1 cellular context compared by ENCODE assay signal in the genomic region with DNA sequence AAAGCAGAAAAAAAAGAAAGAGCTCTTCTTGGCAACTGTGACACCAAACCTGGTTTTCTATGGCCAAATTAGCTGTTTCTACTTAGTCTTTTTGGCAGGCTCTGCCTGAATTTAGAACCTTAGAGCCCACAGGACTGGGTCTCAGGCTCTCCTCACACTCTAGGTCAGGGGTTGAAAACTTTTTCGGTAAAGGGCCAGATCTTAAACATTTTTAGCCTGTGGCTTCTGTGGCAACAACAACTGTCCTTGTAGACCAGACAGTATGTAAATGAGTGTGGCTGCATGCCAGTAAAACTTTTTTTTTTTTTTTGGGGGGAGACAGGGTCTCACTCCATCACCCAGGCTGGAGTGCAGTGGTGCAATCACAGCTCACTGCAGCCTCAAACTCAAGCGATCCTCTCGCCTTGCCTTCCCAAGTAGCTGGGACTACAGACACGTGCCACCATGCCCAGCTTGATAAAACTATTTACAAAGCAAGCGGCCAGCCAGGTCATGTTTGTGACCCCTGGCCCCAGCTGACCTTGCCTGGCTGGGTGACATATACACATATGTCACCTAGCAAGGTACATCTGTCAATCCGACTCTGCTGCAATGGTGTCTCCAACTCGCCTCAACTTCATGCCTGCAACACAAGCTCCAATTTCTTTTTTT.
TF ChIP-seq lines count a peak whose summit lies in the region.

No MANE protein-coding gene starts in this region.

TF ChIP-seq in HepG2, 621 proteins besides CTCF, POLR2A, EP300 and RAD21 (continued from another document and continues in another):
- TF ChIP-seq, protein P1, sequence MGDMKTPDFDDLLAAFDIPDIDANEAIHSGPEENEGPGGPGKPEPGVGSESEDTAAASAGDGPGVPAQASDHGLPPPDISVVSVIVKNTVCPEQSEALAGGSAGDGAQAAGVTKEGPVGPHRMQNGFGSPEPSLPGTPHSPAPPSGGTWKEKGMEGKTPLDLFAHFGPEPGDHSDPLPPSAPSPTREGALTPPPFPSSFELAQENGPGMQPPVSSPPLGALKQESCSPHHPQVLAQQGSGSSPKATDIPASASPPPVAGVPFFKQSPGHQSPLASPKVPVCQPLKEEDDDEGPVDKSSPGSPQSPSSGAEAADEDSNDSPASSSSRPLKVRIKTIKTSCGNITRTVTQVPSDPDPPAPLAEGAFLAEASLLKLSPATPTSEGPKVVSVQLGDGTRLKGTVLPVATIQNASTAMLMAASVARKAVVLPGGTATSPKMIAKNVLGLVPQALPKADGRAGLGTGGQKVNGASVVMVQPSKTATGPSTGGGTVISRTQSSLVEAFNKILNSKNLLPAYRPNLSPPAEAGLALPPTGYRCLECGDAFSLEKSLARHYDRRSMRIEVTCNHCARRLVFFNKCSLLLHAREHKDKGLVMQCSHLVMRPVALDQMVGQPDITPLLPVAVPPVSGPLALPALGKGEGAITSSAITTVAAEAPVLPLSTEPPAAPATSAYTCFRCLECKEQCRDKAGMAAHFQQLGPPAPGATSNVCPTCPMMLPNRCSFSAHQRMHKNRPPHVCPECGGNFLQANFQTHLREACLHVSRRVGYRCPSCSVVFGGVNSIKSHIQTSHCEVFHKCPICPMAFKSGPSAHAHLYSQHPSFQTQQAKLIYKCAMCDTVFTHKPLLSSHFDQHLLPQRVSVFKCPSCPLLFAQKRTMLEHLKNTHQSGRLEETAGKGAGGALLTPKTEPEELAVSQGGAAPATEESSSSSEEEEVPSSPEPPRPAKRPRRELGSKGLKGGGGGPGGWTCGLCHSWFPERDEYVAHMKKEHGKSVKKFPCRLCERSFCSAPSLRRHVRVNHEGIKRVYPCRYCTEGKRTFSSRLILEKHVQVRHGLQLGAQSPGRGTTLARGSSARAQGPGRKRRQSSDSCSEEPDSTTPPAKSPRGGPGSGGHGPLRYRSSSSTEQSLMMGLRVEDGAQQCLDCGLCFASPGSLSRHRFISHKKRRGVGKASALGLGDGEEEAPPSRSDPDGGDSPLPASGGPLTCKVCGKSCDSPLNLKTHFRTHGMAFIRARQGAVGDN (CRISPR knock-in tag; IDR thresholded peaks at IDR 0.05): peak; percentile 57
- TF ChIP-seq ZBTB38 (CRISPR knock-in tag; IDR thresholded peaks at IDR 0.05): no peak
- TF ChIP-seq ZNF251 (CRISPR knock-in tag; IDR thresholded peaks at IDR 0.05): no peak
- TF ChIP-seq, protein P2, sequence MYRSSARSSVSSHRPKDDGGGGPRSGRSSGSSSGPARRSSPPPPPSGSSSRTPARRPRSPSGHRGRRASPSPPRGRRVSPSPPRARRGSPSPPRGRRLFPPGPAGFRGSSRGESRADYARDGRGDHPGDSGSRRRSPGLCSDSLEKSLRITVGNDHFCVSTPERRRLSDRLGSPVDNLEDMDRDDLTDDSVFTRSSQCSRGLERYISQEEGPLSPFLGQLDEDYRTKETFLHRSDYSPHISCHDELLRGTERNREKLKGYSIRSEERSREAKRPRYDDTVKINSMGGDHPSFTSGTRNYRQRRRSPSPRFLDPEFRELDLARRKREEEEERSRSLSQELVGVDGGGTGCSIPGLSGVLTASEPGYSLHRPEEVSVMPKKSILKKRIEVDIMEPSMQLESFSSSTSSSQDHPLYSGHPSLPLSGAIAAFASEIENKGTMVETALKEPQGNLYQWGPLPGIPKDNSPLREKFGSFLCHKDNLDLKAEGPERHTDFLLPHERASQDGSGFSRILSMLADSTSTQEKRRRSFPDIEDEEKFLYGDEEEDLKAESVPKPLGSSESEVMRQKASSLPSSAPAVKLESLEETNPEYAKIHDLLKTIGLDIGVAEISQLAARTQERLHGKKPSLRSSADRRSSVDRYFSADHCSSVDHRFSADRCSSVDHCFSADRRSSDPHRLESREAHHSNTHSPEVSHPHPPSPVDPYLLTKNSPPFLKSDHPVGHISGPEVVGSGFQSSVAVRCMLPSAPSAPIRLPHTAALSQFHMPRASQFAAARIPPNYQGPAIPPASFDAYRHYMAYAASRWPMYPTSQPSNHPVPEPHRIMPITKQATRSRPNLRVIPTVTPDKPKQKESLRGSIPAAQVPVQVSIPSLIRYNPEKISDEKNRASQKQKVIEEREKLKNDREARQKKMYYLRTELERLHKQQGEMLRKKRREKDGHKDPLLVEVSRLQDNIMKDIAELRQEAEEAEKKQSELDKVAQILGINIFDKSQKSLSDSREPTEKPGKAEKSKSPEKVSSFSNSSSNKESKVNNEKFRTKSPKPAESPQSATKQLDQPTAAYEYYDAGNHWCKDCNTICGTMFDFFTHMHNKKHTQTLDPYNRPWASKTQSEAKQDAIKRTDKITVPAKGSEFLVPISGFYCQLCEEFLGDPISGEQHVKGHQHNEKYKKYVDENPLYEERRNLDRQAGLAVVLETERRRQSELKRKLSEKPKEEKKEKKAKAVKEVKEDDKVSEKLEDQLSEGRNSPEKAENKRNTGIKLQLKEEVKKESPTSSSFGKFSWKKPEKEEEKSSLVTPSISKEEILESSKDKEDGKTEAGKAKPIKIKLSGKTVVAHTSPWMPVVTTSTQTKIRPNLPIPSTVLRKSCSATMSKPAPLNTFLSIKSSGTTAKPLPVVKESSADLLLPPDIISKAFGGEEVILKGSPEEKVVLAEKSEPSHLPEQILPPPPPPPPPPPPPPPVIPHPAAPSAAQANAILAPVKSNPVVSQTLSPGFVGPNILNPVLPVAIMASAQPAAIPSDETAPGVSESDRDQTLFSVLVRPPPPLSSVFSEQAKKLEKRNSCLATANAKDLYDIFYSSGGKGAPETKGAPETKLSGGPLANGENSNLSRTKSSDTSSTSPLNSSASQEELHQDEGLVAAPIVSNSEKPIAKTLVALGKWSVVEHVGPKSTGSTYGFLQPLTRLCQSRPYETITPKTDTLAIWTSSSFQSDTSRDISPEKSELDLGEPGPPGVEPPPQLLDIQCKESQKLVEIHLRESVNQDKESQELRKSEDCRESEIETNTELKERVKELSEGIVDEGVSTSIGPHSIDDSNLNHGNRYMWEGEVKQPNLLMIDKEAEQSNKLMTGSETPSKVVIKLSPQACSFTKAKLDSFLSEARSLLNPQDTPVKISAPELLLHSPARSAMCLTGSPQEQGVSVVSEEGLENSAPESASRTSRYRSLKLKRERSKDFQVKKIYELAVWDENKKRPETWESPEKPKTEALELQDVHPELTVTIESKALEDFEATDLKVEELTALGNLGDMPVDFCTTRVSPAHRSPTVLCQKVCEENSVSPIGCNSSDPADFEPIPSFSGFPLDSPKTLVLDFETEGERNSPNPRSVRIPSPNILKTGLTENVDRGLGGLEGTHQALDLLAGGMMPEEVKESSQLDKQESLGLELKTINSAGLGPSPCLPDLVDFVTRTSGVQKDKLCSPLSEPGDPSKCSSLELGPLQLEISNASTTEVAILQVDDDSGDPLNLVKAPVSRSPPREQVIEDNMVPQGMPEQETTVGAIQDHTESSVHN (CRISPR knock-in tag; IDR thresholded peaks at IDR 0.05): no peak
- TF ChIP-seq, protein P3, sequence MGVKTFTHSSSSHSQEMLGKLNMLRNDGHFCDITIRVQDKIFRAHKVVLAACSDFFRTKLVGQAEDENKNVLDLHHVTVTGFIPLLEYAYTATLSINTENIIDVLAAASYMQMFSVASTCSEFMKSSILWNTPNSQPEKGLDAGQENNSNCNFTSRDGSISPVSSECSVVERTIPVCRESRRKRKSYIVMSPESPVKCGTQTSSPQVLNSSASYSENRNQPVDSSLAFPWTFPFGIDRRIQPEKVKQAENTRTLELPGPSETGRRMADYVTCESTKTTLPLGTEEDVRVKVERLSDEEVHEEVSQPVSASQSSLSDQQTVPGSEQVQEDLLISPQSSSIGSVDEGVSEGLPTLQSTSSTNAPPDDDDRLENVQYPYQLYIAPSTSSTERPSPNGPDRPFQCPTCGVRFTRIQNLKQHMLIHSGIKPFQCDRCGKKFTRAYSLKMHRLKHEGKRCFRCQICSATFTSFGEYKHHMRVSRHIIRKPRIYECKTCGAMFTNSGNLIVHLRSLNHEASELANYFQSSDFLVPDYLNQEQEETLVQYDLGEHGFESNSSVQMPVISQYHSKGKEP (CRISPR knock-in tag; IDR thresholded peaks at IDR 0.05): no peak
- no peak for TF ChIP-seq ZNF768 (CRISPR knock-in tag; IDR thresholded peaks at IDR 0.05)
- TF ChIP-seq, protein P4, sequence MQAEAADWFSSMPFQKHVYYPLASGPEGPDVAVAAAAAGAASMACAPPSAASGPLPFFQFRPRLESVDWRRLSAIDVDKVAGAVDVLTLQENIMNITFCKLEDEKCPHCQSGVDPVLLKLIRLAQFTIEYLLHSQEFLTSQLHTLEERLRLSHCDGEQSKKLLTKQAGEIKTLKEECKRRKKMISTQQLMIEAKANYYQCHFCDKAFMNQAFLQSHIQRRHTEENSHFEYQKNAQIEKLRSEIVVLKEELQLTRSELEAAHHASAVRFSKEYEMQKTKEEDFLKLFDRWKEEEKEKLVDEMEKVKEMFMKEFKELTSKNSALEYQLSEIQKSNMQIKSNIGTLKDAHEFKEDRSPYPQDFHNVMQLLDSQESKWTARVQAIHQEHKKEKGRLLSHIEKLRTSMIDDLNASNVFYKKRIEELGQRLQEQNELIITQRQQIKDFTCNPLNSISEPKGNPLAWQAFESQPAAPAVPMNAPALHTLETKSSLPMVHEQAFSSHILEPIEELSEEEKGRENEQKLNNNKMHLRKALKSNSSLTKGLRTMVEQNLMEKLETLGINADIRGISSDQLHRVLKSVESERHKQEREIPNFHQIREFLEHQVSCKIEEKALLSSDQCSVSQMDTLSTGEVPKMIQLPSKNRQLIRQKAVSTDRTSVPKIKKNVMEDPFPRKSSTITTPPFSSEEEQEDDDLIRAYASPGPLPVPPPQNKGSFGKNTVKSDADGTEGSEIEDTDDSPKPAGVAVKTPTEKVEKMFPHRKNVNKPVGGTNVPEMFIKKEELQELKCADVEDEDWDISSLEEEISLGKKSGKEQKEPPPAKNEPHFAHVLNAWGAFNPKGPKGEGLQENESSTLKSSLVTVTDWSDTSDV (CRISPR knock-in tag; IDR thresholded peaks at IDR 0.05): no peak
- TF ChIP-seq ZNF720 (CRISPR knock-in tag; IDR thresholded peaks at IDR 0.05): no peak
- TF ChIP-seq MBNL3 (CRISPR knock-in tag; conservative IDR thresholded peaks at IDR 0.05): no peak
- TF ChIP-seq, protein P5, sequence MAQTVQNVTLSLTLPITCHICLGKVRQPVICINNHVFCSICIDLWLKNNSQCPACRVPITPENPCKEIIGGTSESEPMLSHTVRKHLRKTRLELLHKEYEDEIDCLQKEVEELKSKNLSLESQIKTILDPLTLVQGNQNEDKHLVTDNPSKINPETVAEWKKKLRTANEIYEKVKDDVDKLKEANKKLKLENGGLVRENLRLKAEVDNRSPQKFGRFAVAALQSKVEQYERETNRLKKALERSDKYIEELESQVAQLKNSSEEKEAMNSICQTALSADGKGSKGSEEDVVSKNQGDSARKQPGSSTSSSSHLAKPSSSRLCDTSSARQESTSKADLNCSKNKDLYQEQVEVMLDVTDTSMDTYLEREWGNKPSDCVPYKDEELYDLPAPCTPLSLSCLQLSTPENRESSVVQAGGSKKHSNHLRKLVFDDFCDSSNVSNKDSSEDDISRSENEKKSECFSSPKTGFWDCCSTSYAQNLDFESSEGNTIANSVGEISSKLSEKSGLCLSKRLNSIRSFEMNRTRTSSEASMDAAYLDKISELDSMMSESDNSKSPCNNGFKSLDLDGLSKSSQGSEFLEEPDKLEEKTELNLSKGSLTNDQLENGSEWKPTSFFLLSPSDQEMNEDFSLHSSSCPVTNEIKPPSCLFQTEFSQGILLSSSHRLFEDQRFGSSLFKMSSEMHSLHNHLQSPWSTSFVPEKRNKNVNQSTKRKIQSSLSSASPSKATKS (CRISPR knock-in tag; IDR thresholded peaks at IDR 0.05): 0 out of 2 replicates have a peak, but pooled peaks have one; percentile 40
- no peak for TF ChIP-seq CAMTA2 (CRISPR knock-in tag; IDR thresholded peaks at IDR 0.05; ENCODE audit: borderline replicate concordance)
- TF ChIP-seq, protein P6, sequence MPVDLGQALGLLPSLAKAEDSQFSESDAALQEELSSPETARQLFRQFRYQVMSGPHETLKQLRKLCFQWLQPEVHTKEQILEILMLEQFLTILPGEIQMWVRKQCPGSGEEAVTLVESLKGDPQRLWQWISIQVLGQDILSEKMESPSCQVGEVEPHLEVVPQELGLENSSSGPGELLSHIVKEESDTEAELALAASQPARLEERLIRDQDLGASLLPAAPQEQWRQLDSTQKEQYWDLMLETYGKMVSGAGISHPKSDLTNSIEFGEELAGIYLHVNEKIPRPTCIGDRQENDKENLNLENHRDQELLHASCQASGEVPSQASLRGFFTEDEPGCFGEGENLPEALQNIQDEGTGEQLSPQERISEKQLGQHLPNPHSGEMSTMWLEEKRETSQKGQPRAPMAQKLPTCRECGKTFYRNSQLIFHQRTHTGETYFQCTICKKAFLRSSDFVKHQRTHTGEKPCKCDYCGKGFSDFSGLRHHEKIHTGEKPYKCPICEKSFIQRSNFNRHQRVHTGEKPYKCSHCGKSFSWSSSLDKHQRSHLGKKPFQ (CRISPR knock-in tag; IDR thresholded peaks at IDR 0.05; ENCODE audit: insufficient replicate concordance): no peak
- TF ChIP-seq ZNF703 (CRISPR knock-in tag; IDR thresholded peaks at IDR 0.05; ENCODE audit: borderline replicate concordance): no peak
- TF ChIP-seq RXRA (CRISPR knock-in tag; IDR thresholded peaks at IDR 0.05): peak; percentile 99
- no peak for TF ChIP-seq CHCHD3 (CRISPR knock-in tag; IDR thresholded peaks at IDR 0.05)
- no peak for TF ChIP-seq DNMT3B (CRISPR knock-in tag; conservative IDR thresholded peaks at IDR 0.05)
- TF ChIP-seq ZNF543 (CRISPR knock-in tag; IDR thresholded peaks at IDR 0.05): no peak
- TF ChIP-seq ZNF274 (CRISPR knock-in tag; IDR thresholded peaks at IDR 0.05): no peak
- TF ChIP-seq, protein P7, sequence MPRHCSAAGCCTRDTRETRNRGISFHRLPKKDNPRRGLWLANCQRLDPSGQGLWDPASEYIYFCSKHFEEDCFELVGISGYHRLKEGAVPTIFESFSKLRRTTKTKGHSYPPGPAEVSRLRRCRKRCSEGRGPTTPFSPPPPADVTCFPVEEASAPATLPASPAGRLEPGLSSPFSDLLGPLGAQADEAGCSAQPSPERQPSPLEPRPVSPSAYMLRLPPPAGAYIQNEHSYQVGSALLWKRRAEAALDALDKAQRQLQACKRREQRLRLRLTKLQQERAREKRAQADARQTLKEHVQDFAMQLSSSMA (CRISPR knock-in tag; IDR thresholded peaks at IDR 0.05): no peak
- peak; percentile 40; the same call in 1 of the 2 replicates for TF ChIP-seq YEATS4 (CRISPR knock-in tag; IDR thresholded peaks at IDR 0.05; ENCODE audit: borderline replicate concordance)
- no peak for TF ChIP-seq SUZ12 (IDR thresholded peaks at IDR 0.05; ENCODE audit: low read depth, low read length)
- peak; percentile 76; the same call in 1 of the 2 replicates for TF ChIP-seq MEIS1 (CRISPR knock-in tag; IDR thresholded peaks at IDR 0.05; ENCODE audit: borderline replicate concordance)
- TF ChIP-seq CREB1 (IDR thresholded peaks at IDR 0.05): no peak; the same call in 1 of the 2 replicates
- TF ChIP-seq CREB1 (CRISPR knock-in tag; IDR thresholded peaks at IDR 0.05): no peak
- no peak for TF ChIP-seq NRL (CRISPR knock-in tag; IDR thresholded peaks at IDR 0.05; ENCODE audit: borderline replicate concordance)
- TF ChIP-seq, protein P8, sequence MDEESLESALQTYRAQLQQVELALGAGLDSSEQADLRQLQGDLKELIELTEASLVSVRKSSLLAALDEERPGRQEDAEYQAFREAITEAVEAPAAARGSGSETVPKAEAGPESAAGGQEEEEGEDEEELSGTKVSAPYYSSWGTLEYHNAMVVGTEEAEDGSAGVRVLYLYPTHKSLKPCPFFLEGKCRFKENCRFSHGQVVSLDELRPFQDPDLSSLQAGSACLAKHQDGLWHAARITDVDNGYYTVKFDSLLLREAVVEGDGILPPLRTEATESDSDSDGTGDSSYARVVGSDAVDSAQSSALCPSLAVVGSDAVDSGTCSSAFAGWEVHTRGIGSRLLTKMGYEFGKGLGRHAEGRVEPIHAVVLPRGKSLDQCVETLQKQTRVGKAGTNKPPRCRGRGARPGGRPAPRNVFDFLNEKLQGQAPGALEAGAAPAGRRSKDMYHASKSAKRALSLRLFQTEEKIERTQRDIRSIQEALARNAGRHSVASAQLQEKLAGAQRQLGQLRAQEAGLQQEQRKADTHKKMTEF (CRISPR knock-in tag; IDR thresholded peaks at IDR 0.05): peak; percentile 63
